9 cellular contexts compared by ENCODE assay signal in the genomic region with DNA sequence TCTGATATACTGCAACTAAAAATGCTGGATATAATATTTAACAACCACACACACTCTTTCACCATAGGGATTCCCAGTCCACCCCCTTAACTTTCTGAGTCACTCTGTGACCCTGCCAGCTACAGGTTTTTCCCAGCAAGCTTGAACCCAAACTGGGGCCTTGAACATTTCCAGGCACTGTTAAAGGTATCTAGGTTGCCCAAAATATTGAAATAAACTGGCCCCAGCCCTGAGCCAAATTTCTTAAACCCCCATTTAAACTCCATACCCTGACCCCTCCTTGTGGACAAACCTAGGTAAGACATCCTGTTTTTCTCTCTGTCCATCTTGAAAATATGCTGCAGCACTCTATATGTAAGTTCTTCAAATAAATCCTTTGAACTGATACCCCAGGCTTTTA. TPM values are rescaled to one million over a fixed set of nuclear protein-coding genes. Genes with fewer than 3 reads are reported as not detected.
DNase-seq lines count a peak whose midpoint lies in the region; ATAC-seq and TF ChIP-seq lines count a peak whose summit lies in the region.
"Had no signal": no experiment of that assay in that cellular context is flagged by ENCODE, and none has a peak within 500 bp of the region (broad histone marks: within the 10 kb centered on the region; RNA-seq: fewer than 3 reads in every experiment).

No MANE protein-coding gene starts in this region.

- H3K36me3 Mint-ChIP-seq in activated CD8-positive, alpha-beta T cell treated with anti-CD3 and anti-CD28 coated beads, Interleukin-2, amount 10 ng/mL, durations not matched to agents 7 days and 5 days (ENCODE audit: low read depth): no peaks in the 10 kb centered on the region

- POLR2A ChIA-PET in activated CD8-positive, alpha-beta T cell treated with anti-CD3 and anti-CD28 coated beads, Interleukin-2, amount 10 ng/mL, durations not matched to agents 7 days and 5 days (lab: Charles Lee): no interaction called here

- H3K4me3 ChIP-seq in liver (ENCODE audit: low read depth in 1 of 3, low read length in 3 of 3): no peak overlapping the region

- no peak overlapping the region for H3K4me3 Mint-ChIP-seq in activated CD8-positive, alpha-beta T cell treated with anti-CD3 and anti-CD28 coated beads, Interleukin-2, amount 10 ng/mL, durations not matched to agents 7 days and 5 days

- H3K9me3 Mint-ChIP-seq in activated CD8-positive, alpha-beta T cell treated with anti-CD3 and anti-CD28 coated beads, Interleukin-2, amount 10 ng/mL, durations not matched to agents 7 days and 5 days (ENCODE audit: insufficient read depth): no peaks in the 10 kb centered on the region

- peak; percentile 80 for ATAC-seq in activated CD8-positive, alpha-beta T cell treated with anti-CD3 and anti-CD28 coated beads, Interleukin-2, amount 10 ng/mL, durations not matched to agents 7 days and 5 days
- no peak for ATAC-seq in HG03442 (IDR thresholded peaks at IDR 0.05; ENCODE audit: unreplicated experiment)

- no peak overlapping the region for H3K9ac ChIP-seq in liver (ENCODE audit: low read depth in 1 of 2, low read length in 2 of 2)

- no peaks in the 10 kb centered on the region for H3K9me3 ChIP-seq in liver (ENCODE audit: control insufficient read depth in 4 of 4, low read length in 3 of 4)
- H3K9me3 ChIP-seq: Caco-2 had no signal

- H3K4me1 ChIP-seq in liver (ENCODE audit: control insufficient read depth in 4 of 4, insufficient read depth in 4 of 4, low read length in 3 of 4): no peaks in the 10 kb centered on the region
- H3K4me1 ChIP-seq: Caco-2 had no signal

- DNase-seq in NCI-H2107 treated with DMSO at 0.1 percent for 48 hours (lab: John Stamatoyannopoulos, UW; ENCODE audit: unreplicated experiment) (peak; percentile 8), NCI-H2107 (lab: John Stamatoyannopoulos, UW) (no peak), HuH-7.5 (ENCODE audit: low spot score) (no peak), HPDE6-E6E7 (ENCODE audit: extremely low spot score) (no peak)
- DNase-seq in activated CD8-positive, alpha-beta T cell treated with anti-CD3 and anti-CD28 coated beads, Interleukin-2, amount 10 ng/mL, durations not matched to agents 7 days and 5 days: peak; percentile 51

- H3K27ac ChIP-seq in liver (ENCODE audit: low read depth in 1 of 2, low read length in 2 of 2): no peak overlapping the region

- H3K36me3 ChIP-seq in liver (ENCODE audit: control insufficient read depth in 4 of 4, insufficient read depth in 3 of 4, low read depth in 1 of 4, low read length in 3 of 4): no peaks in the 10 kb centered on the region

- no peaks in the 10 kb centered on the region for H3K27me3 ChIP-seq in liver (ENCODE audit: control insufficient read depth in 4 of 4, insufficient read depth in 4 of 4, low read length in 3 of 4)

- H3K4me1 Mint-ChIP-seq in activated CD8-positive, alpha-beta T cell treated with anti-CD3 and anti-CD28 coated beads, Interleukin-2, amount 10 ng/mL, durations not matched to agents 7 days and 5 days (ENCODE audit: low read depth): peaks cover 5% of the 10 kb centered on the region

- CTCF ChIA-PET in activated CD8-positive, alpha-beta T cell treated with anti-CD3 and anti-CD28 coated beads, Interleukin-2, amount 10 ng/mL, durations not matched to agents 7 days and 5 days (lab: Charles Lee): interaction anchor here (1.0 to 3.7 kb wide), 4 partner anchors 9 to 150 kb away, joined by 3 to 22 read pairs (median 12); no protein-coding TSS in a partner anchor

- TF ChIP-seq CTCF in LNCAP (IDR thresholded peaks at IDR 0.05): peak; percentile 40; the same call in 1 of the 2 replicates
- TF ChIP-seq CTCF in liver (IDR thresholded peaks at IDR 0.05; ENCODE audit: low read depth, low read length, missing input control): peak; percentile 63

- H3K27me3 Mint-ChIP-seq in activated CD8-positive, alpha-beta T cell treated with anti-CD3 and anti-CD28 coated beads, Interleukin-2, amount 10 ng/mL, durations not matched to agents 7 days and 5 days (ENCODE audit: low read depth): peaks cover 9% of the 10 kb centered on the region

- peak; percentile 79 to 82 for TF ChIP-seq RAD21 in liver (IDR thresholded peaks at IDR 0.05)

- no peak overlapping the region for H3K27ac Mint-ChIP-seq in activated CD8-positive, alpha-beta T cell treated with anti-CD3 and anti-CD28 coated beads, Interleukin-2, amount 10 ng/mL, durations not matched to agents 7 days and 5 days

TF ChIP-seq in liver, 16 proteins besides CTCF, POLR2A, EP300 and RAD21:
- TF ChIP-seq NR2F2 (IDR thresholded peaks at IDR 0.05): no peak
- TF ChIP-seq, protein P1, sequence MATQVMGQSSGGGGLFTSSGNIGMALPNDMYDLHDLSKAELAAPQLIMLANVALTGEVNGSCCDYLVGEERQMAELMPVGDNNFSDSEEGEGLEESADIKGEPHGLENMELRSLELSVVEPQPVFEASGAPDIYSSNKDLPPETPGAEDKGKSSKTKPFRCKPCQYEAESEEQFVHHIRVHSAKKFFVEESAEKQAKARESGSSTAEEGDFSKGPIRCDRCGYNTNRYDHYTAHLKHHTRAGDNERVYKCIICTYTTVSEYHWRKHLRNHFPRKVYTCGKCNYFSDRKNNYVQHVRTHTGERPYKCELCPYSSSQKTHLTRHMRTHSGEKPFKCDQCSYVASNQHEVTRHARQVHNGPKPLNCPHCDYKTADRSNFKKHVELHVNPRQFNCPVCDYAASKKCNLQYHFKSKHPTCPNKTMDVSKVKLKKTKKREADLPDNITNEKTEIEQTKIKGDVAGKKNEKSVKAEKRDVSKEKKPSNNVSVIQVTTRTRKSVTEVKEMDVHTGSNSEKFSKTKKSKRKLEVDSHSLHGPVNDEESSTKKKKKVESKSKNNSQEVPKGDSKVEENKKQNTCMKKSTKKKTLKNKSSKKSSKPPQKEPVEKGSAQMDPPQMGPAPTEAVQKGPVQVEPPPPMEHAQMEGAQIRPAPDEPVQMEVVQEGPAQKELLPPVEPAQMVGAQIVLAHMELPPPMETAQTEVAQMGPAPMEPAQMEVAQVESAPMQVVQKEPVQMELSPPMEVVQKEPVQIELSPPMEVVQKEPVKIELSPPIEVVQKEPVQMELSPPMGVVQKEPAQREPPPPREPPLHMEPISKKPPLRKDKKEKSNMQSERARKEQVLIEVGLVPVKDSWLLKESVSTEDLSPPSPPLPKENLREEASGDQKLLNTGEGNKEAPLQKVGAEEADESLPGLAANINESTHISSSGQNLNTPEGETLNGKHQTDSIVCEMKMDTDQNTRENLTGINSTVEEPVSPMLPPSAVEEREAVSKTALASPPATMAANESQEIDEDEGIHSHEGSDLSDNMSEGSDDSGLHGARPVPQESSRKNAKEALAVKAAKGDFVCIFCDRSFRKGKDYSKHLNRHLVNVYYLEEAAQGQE (IDR thresholded peaks at IDR 0.05): no peak
- TF ChIP-seq, protein P2, sequence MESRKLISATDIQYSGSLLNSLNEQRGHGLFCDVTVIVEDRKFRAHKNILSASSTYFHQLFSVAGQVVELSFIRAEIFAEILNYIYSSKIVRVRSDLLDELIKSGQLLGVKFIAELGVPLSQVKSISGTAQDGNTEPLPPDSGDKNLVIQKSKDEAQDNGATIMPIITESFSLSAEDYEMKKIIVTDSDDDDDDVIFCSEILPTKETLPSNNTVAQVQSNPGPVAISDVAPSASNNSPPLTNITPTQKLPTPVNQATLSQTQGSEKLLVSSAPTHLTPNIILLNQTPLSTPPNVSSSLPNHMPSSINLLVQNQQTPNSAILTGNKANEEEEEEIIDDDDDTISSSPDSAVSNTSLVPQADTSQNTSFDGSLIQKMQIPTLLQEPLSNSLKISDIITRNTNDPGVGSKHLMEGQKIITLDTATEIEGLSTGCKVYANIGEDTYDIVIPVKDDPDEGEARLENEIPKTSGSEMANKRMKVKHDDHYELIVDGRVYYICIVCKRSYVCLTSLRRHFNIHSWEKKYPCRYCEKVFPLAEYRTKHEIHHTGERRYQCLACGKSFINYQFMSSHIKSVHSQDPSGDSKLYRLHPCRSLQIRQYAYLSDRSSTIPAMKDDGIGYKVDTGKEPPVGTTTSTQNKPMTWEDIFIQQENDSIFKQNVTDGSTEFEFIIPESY (IDR thresholded peaks at IDR 0.05): no peak
- TF ChIP-seq JUND (IDR thresholded peaks at IDR 0.05): no peak
- no peak for TF ChIP-seq TAF1 (conservative IDR thresholded peaks at IDR 0.05)
- no peak for TF ChIP-seq FOXA2 (IDR thresholded peaks at IDR 0.05)
- TF ChIP-seq EGR1 (IDR thresholded peaks at IDR 0.05; ENCODE audit: low read depth in 2 of 2): no peak
- no peak for TF ChIP-seq HNF4G (IDR thresholded peaks at IDR 0.05)
- no peak for TF ChIP-seq FOXA1 (IDR thresholded peaks at IDR 0.05)
- TF ChIP-seq SP1 (IDR thresholded peaks at IDR 0.05): no peak
- TF ChIP-seq, protein P3, sequence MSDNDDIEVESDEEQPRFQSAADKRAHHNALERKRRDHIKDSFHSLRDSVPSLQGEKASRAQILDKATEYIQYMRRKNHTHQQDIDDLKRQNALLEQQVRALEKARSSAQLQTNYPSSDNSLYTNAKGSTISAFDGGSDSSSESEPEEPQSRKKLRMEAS (IDR thresholded peaks at IDR 0.05): no peak
- no peak for TF ChIP-seq YY1 (IDR thresholded peaks at IDR 0.05)

RNA-seq across cellular contexts. Expression of a gene that starts 19.7 kb away (rescaled TPM):
- 100 to 1,000 TPM; 112 to 115 TPM for total RNA-seq in activated CD8-positive, alpha-beta T cell treated with anti-CD3 and anti-CD28 coated beads, Interleukin-2, amount 10 ng/mL, durations not matched to agents 7 days and 5 days
- total RNA-seq in liver: 10 to 100 TPM; 34.8 to 40.9 TPM
- polyA plus RNA-seq in liver: 10 to 100 TPM; 29.7 to 32.1 TPM

RNA-seq across cellular contexts. Expression of a gene that starts 21.6 kb away (rescaled TPM):
- total RNA-seq in activated CD8-positive, alpha-beta T cell treated with anti-CD3 and anti-CD28 coated beads, Interleukin-2, amount 10 ng/mL, durations not matched to agents 7 days and 5 days: 1 to 10 TPM; 1.5 TPM
- under 1 TPM; 0.08 to 0.23 TPM for total RNA-seq in liver
- polyA plus RNA-seq in liver: under 1 TPM; 0.35 to 0.44 TPM

RNA-seq across cellular contexts. Expression of a gene that starts 21.7 kb away (rescaled TPM):
- total RNA-seq in activated CD8-positive, alpha-beta T cell treated with anti-CD3 and anti-CD28 coated beads, Interleukin-2, amount 10 ng/mL, durations not matched to agents 7 days and 5 days: 10 to 100 TPM; 93.7 to 96.9 TPM
- total RNA-seq in liver: 1 to 10 TPM; 1.7 to 4.2 TPM
- 1 to 10 TPM; 3.0 to 3.2 TPM for polyA plus RNA-seq in liver

RNA-seq across cellular contexts. Expression of a gene that starts 42.0 kb away (rescaled TPM):
- total RNA-seq in activated CD8-positive, alpha-beta T cell treated with anti-CD3 and anti-CD28 coated beads, Interleukin-2, amount 10 ng/mL, durations not matched to agents 7 days and 5 days: under 1 TPM; 0.37 to 0.57 TPM
- 10 to 100 TPM; 27.8 to 98.0 TPM for total RNA-seq in liver
- polyA plus RNA-seq in liver: 10 to 100 TPM; 54.4 to 91.7 TPM

RNA-seq across cellular contexts. Expression of a gene that starts 55.1 kb away (rescaled TPM):
- 10 to 100 TPM; 25.7 to 29.1 TPM for total RNA-seq in activated CD8-positive, alpha-beta T cell treated with anti-CD3 and anti-CD28 coated beads, Interleukin-2, amount 10 ng/mL, durations not matched to agents 7 days and 5 days
- 10 to 100 TPM in 1 of 2 donors, 1 to 10 TPM in 1; 7.0 to 14.8 TPM for total RNA-seq in liver
- polyA plus RNA-seq in liver: 10 to 100 TPM in 1 of 2 donors, 1 to 10 TPM in 1; 2.7 to 14.0 TPM

Comparison
In these comparisons a context has a peak if more than half of its experiments do, and no peak if none do; other contexts are left out.
1. DNase-seq: peak in NCI-H2107 treated with DMSO at 0.1 percent for 48 hours (single experiment) and activated CD8-positive, alpha-beta T cell treated with anti-CD3 and anti-CD28 coated beads, Interleukin-2, amount 10 ng/mL, durations not matched to agents 7 days and 5 days (single experiment); none in NCI-H2107 (single experiment), HuH-7.5 (single experiment) and HPDE6-E6E7 (single experiment).
2. RNA of a gene that starts 21.7 kb away (total RNA-seq): 93.7 to 96.9 TPM in activated CD8-positive, alpha-beta T cell treated with anti-CD3 and anti-CD28 coated beads, Interleukin-2, amount 10 ng/mL, durations not matched to agents 7 days and 5 days; 1.7 to 4.2 TPM in liver; every median in the first group is over 10 times any median in the second.